9 cellular contexts compared by ENCODE assay signal in the genomic region with DNA sequence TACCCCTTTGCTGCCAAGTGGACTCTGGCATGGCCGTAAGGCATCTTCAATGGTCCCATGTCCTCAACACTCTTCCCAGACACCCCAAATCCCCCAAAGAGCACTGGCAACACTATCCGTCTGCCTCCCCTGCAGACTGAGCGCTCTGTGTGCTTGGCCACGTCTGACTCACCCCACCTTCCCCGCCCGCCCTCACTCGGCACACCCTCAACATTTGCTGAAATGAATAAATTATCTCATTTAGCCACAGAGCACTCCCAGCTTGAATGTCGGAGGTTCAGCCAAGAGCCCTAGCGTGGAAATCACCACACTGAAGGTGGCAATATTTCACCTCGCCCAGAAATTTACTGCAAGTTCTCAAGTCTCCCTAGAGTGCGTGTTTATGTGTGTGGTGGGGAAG. TPM values are rescaled to one million over a fixed set of nuclear protein-coding genes. Genes with fewer than 3 reads are reported as not detected.
DNase-seq lines count a peak whose midpoint lies in the region; ATAC-seq, FAIRE-seq and TF ChIP-seq lines count a peak whose summit lies in the region.
"Had no signal": no experiment of that assay in that cellular context is flagged by ENCODE, and none has a peak within 500 bp of the region (broad histone marks: within the 10 kb centered on the region; RNA-seq: fewer than 3 reads in every experiment).

No MANE protein-coding gene starts in this region.

- peak overlapping the region in 2 of 3 experiments; percentile 38 to 51 for H3K4me3 ChIP-seq in keratinocyte (ENCODE audit: control insufficient read depth in 2 of 3, extremely low read depth in 1 of 3, insufficient read depth in 2 of 3, low read depth in 1 of 3, low read length in 3 of 3)

- peaks cover 51% of the 10 kb centered on the region for H3K4me1 ChIP-seq in keratinocyte (ENCODE audit: control insufficient read depth, extremely low read depth, insufficient read depth, low read length)

- peak in 1 of 3 experiments; percentile 24 for TF ChIP-seq CTCF in keratinocyte (optimal IDR thresholded peaks at IDR 0.05 in 1 of 3, IDR thresholded peaks at IDR 0.05 in 1 of 3, conservative IDR thresholded peaks at IDR 0.05 in 1 of 3; ENCODE audit: extremely low read depth in 1 of 3, insufficient read depth in 2 of 3, low read length in 3 of 3)

- peak; percentile 92 for FAIRE-seq in keratinocyte (lab: Jason Lieb, UNC)

- H3K79me2 ChIP-seq in keratinocyte (ENCODE audit: control insufficient read depth, insufficient read depth, low read length) = no peaks in the 10 kb centered on the region

- H3K9me3 Mint-ChIP-seq in activated T-cell treated with anti-CD3 and anti-CD28 coated beads, Interleukin-2, amount 50 U/mL, for 24 hours = no peaks in the 10 kb centered on the region
- H3K9me3 Mint-ChIP-seq in stimulated activated effector memory CD8-positive, alpha-beta T cell treated with anti-CD3 and anti-CD28 coated beads, Interleukin-12 subunit alpha, Interleukin-12 subunit beta, amount 100 ng/mL, for 72 hours = no peaks in the 10 kb centered on the region
- H3K9me3 Mint-ChIP-seq: T-helper 1 cell treated with Interleukin-12 subunit alpha and Interleukin-12 subunit beta and Interleukin-4 antibody, amounts not matched to agents 30 μg/mL and 1 μg/mL, for 36 hours had no signal

- peak; percentile 97 for ATAC-seq in stimulated activated effector memory CD8-positive, alpha-beta T cell treated with anti-CD3 and anti-CD28 coated beads, Interleukin-12 subunit alpha, Interleukin-12 subunit beta, amount 100 ng/mL, for 72 hours
- ATAC-seq in HG03565 (IDR thresholded peaks at IDR 0.05; ENCODE audit: unreplicated experiment) (no peak), left lobe of liver (no peak)

- H3K9ac ChIP-seq in keratinocyte (ENCODE audit: control insufficient read depth, extremely low read depth, insufficient read depth, low read length) = peak overlapping the region; percentile 68

- H3K4me2 ChIP-seq in keratinocyte (ENCODE audit: control insufficient read depth, extremely low read depth, insufficient read depth, low read depth, low read length) = peak overlapping the region; percentile 86

- DNase-seq in activated gamma-delta T cell (lab: John Stamatoyannopoulos, UW) = peak; percentile 28
- no peak for DNase-seq in activated gamma-delta T cell treated with Interleukin-2 at 50 U/mL for 16 hours
- DNase-seq in activated T-cell treated with anti-CD3 and anti-CD28 coated beads, Interleukin-2, amount 50 U/mL, for 24 hours = peak; percentile 67
- no peak for DNase-seq in keratinocyte (ENCODE audit: low read depth, low spot score)
- DNase-seq in stimulated activated effector memory CD8-positive, alpha-beta T cell treated with anti-CD3 and anti-CD28 coated beads, Interleukin-12 subunit alpha, Interleukin-12 subunit beta, amount 100 ng/mL, for 72 hours (ENCODE audit: low spot score in 2 of 2) = peak; percentile 22 to 72
- DNase-seq in left lobe of liver (ENCODE audit: low spot score) = no peak
- DNase-seq in DMS53 treated with DMSO at 0.1 percent for 48 hours (lab: John Stamatoyannopoulos, UW; ENCODE audit: unreplicated experiment) = no peak

- H3K27ac Mint-ChIP-seq in activated T-cell treated with anti-CD3 and anti-CD28 coated beads, Interleukin-2, amount 50 U/mL, for 24 hours = no peak overlapping the region
- peak overlapping the region; percentile 76 for H3K27ac Mint-ChIP-seq in stimulated activated effector memory CD8-positive, alpha-beta T cell treated with anti-CD3 and anti-CD28 coated beads, Interleukin-12 subunit alpha, Interleukin-12 subunit beta, amount 100 ng/mL, for 72 hours
- H3K27ac Mint-ChIP-seq: T-helper 1 cell treated with Interleukin-12 subunit alpha and Interleukin-12 subunit beta and Interleukin-4 antibody, amounts not matched to agents 30 μg/mL and 1 μg/mL, for 36 hours had no signal

- no peaks in the 10 kb centered on the region for H3K36me3 ChIP-seq in keratinocyte (ENCODE audit: control insufficient read depth in 2 of 2, extremely low read depth in 1 of 2, insufficient read depth in 2 of 2, low read length in 2 of 2)

- peaks cover 6% of the 10 kb centered on the region for H3K9me1 ChIP-seq in keratinocyte (ENCODE audit: control insufficient read depth, extremely low read depth, insufficient read depth, low read length)

- peak overlapping the region; percentile 73 for H3K27ac ChIP-seq in keratinocyte (ENCODE audit: control insufficient read depth, insufficient read depth, low read length)

- dilution Hi-C loops in keratinocyte (cut with MboI; ENCODE audit: extremely low pct_ligation_motif_present, low sequenced_read_pairs) = no loop called here

- H2AFZ ChIP-seq in keratinocyte (ENCODE audit: control insufficient read depth, low read length) = peak overlapping the region; percentile 56

- peaks cover 39% of the 10 kb centered on the region for H3K4me1 Mint-ChIP-seq in activated T-cell treated with anti-CD3 and anti-CD28 coated beads, Interleukin-2, amount 50 U/mL, for 24 hours (ENCODE audit: low read depth)
- peaks cover 26% of the 10 kb centered on the region for H3K4me1 Mint-ChIP-seq in stimulated activated effector memory CD8-positive, alpha-beta T cell treated with anti-CD3 and anti-CD28 coated beads, Interleukin-12 subunit alpha, Interleukin-12 subunit beta, amount 100 ng/mL, for 72 hours

- no peaks in the 10 kb centered on the region for H3K27me3 Mint-ChIP-seq in activated T-cell treated with anti-CD3 and anti-CD28 coated beads, Interleukin-2, amount 50 U/mL, for 24 hours

- H3K27me3 ChIP-seq in keratinocyte (ENCODE audit: control insufficient read depth, extremely low read depth, insufficient read depth, low read length) = no peaks in the 10 kb centered on the region

- H3K9me3 ChIP-seq in keratinocyte (ENCODE audit: control insufficient read depth, low read depth, low read length) = no peaks in the 10 kb centered on the region

- no peaks in the 10 kb centered on the region for H3K36me3 Mint-ChIP-seq in activated T-cell treated with anti-CD3 and anti-CD28 coated beads, Interleukin-2, amount 50 U/mL, for 24 hours (ENCODE audit: low read depth)
- H3K36me3 Mint-ChIP-seq in stimulated activated effector memory CD8-positive, alpha-beta T cell treated with anti-CD3 and anti-CD28 coated beads, Interleukin-12 subunit alpha, Interleukin-12 subunit beta, amount 100 ng/mL, for 72 hours = peaks cover under 1% of the 10 kb centered on the region

- H4K20me1 ChIP-seq in keratinocyte (ENCODE audit: control insufficient read depth, extremely low read depth, insufficient read depth, low read length) = peaks cover 6% of the 10 kb centered on the region

- no peak overlapping the region for H3K4me3 Mint-ChIP-seq in activated T-cell treated with anti-CD3 and anti-CD28 coated beads, Interleukin-2, amount 50 U/mL, for 24 hours
- H3K4me3 Mint-ChIP-seq in stimulated activated effector memory CD8-positive, alpha-beta T cell treated with anti-CD3 and anti-CD28 coated beads, Interleukin-12 subunit alpha, Interleukin-12 subunit beta, amount 100 ng/mL, for 72 hours = peak overlapping the region; percentile 15
- H3K4me3 Mint-ChIP-seq: T-helper 1 cell treated with Interleukin-12 subunit alpha and Interleukin-12 subunit beta and Interleukin-4 antibody, amounts not matched to agents 30 μg/mL and 1 μg/mL, for 36 hours had no signal

RNA-seq across cellular contexts. Expression of a gene that starts 46.5 kb away (rescaled TPM):
- polyA plus RNA-seq in keratinocyte = 20.9 to 35.0 TPM (median 23.9 TPM) in 3 replicates
- 13.7 TPM for polyA plus RNA-seq in keratinocyte (2011; ENCODE audit: low read depth)
- polyA plus RNA-seq in keratinocyte (2011; cell fraction: cytosol; rRNA removed) = 23.3 and 25.0 TPM in 2 replicates
- 57.0 and 61.1 TPM in 2 replicates for polyA plus RNA-seq in keratinocyte (2011; cell fraction: nucleus; rRNA removed)
- 17.7 and 28.1 TPM in 2 replicates for polyA plus RNA-seq in keratinocyte (2012; ENCODE audit: low replicate concordance)
- polyA minus RNA-seq in keratinocyte = 52.7 to 68.7 TPM (median 57.9 TPM) in 3 replicates
- 40.5 TPM for polyA minus RNA-seq in keratinocyte (2011; cell fraction: cytosol; rRNA and poly(A)+ RNA removed)
- 48.7 and 80.7 TPM in 2 replicates for polyA minus RNA-seq in keratinocyte (2011; cell fraction: nucleus; rRNA and poly(A)+ RNA removed)
- 19.0 TPM for total RNA-seq in left lobe of liver

Comparison
In these comparisons a context has a peak if more than half of its experiments do, and no peak if none do; other contexts are left out.
1. DNase-seq: peak in activated gamma-delta T cell (single experiment), activated T-cell treated with anti-CD3 and anti-CD28 coated beads, Interleukin-2, amount 50 U/mL, for 24 hours (single experiment) and stimulated activated effector memory CD8-positive, alpha-beta T cell treated with anti-CD3 and anti-CD28 coated beads, Interleukin-12 subunit alpha, Interleukin-12 subunit beta, amount 100 ng/mL, for 72 hours (2 of 2); none in activated gamma-delta T cell treated with Interleukin-2 at 50 U/mL for 16 hours (single experiment), keratinocyte (single experiment), left lobe of liver (single experiment) and DMS53 treated with DMSO at 0.1 percent for 48 hours (single experiment).